In the genomic region with DNA sequence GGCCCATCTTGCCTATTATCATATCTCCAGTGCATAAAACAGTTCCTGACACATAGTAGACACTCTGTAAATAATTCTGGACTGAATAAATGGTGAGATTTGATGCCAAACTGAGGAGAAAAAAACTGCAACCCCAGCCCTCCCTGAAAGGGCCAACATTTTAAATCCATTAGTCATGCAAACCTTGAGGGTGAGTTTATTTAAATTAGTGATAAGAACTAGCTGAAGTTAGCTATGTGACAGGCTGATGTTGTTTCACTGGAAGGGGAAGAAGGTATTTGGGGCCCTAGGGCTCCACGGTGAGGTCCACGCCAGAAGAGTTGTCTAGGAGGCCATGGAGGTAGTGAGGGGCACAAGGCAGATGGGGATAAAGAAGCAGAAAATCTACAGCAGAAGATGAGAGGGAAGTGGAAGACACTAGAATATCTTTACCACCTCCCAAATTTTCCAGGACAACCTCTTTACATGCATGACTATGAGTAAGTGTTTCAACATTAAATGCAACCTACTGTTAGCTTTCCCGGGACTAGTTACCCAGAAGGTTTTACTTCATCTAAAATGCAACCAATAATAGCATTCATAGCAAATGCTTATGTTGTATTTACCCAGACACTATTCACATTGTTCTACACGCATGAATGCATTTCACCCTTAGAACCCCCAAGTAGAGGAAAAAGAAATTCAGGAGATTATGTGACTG, we compare ENCODE assay signal across 1 cellular context.
TF ChIP-seq lines count a peak whose summit lies in the region.

No MANE protein-coding gene starts in this region.

TF ChIP-seq in A549, 52 proteins besides CTCF, POLR2A, EP300 and RAD21 (continued from another document):
- TF ChIP-seq EHF (CRISPR knock-in tag; IDR thresholded peaks at IDR 0.05) (no peak), SMC3 (IDR thresholded peaks at IDR 0.05) (0 out of 3 replicates have a peak, but pooled peaks have one; percentile 10), ESRRA (IDR thresholded peaks at IDR 0.05; ENCODE audit: borderline replicate concordance, low read length) (no peak), CHD4 (IDR thresholded peaks at IDR 0.05; ENCODE audit: borderline replicate concordance) (no peak), SREBF2 (IDR thresholded peaks at IDR 0.05) (no peak), TP53 (CRISPR knock-in tag; IDR thresholded peaks at IDR 0.05) (no peak), EHMT2 (IDR thresholded peaks at IDR 0.05; ENCODE audit: low read depth) (no peak), MYC (IDR thresholded peaks at IDR 0.05; ENCODE audit: borderline replicate concordance, low read length) (no peak), KDM5A (IDR thresholded peaks at IDR 0.05) (no peak), GATA3 (IDR thresholded peaks at IDR 0.05; ENCODE audit: borderline replicate concordance) (peak; percentile 81), TFCP2L1 (CRISPR knock-in tag; IDR thresholded peaks at IDR 0.05) (no peak), JUN (IDR thresholded peaks at IDR 0.05) (peak; percentile 0 to 18; a peak in 1 of 5 replicates), HOXA7 (CRISPR knock-in tag; IDR thresholded peaks at IDR 0.05) (no peak), MAFK (IDR thresholded peaks at IDR 0.05; ENCODE audit: partially characterized antibody) (peak; percentile 75), HEYL (CRISPR knock-in tag; IDR thresholded peaks at IDR 0.05) (no peak), RFX5 (IDR thresholded peaks at IDR 0.05) (no peak), RCOR1 (IDR thresholded peaks at IDR 0.05; ENCODE audit: low read depth, low read length) (no peak), CEBPB (IDR thresholded peaks at IDR 0.05) (0 out of 4 replicates have a peak, but pooled peaks of 1 of the 2 experiments have one; percentile 32), NPAS2 (CRISPR knock-in tag; IDR thresholded peaks at IDR 0.05; ENCODE audit: borderline replicate concordance) (no peak), HDAC2 (IDR thresholded peaks at IDR 0.05) (no peak), NFE2L2 (conservative IDR thresholded peaks at IDR 0.05; ENCODE audit: low read length) (0 out of 2 replicates have a peak, but pooled peaks have one; percentile 12), ZNF302 (CRISPR knock-in tag; IDR thresholded peaks at IDR 0.05) (no peak), ZFP36 (IDR thresholded peaks at IDR 0.05; ENCODE audit: borderline replicate concordance, partially characterized antibody) (no peak), FOSB (CRISPR knock-in tag; IDR thresholded peaks at IDR 0.05) (no peak), NR3C1 (IDR thresholded peaks at IDR 0.05) (no peak), MAZ (IDR thresholded peaks at IDR 0.05; ENCODE audit: borderline replicate concordance, low read depth, low read length) (no peak), PHF8 (IDR thresholded peaks at IDR 0.05; ENCODE audit: borderline replicate concordance, low read depth) (no peak), RNF2 (IDR thresholded peaks at IDR 0.05; ENCODE audit: borderline replicate concordance, low read depth) (no peak), FOSL2 (IDR thresholded peaks at IDR 0.05) (peak; percentile 55), FOSL2 (CRISPR knock-in tag; IDR thresholded peaks at IDR 0.05) (peak; percentile 75), CHD2 (IDR thresholded peaks at IDR 0.05; ENCODE audit: low read length, partially characterized antibody) (no peak)
- TF ChIP-seq, protein P1, sequence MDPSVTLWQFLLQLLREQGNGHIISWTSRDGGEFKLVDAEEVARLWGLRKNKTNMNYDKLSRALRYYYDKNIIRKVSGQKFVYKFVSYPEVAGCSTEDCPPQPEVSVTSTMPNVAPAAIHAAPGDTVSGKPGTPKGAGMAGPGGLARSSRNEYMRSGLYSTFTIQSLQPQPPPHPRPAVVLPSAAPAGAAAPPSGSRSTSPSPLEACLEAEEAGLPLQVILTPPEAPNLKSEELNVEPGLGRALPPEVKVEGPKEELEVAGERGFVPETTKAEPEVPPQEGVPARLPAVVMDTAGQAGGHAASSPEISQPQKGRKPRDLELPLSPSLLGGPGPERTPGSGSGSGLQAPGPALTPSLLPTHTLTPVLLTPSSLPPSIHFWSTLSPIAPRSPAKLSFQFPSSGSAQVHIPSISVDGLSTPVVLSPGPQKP (IDR thresholded peaks at IDR 0.05; ENCODE audit: low read depth, low read length), result no peak
- TF ChIP-seq, protein P2, sequence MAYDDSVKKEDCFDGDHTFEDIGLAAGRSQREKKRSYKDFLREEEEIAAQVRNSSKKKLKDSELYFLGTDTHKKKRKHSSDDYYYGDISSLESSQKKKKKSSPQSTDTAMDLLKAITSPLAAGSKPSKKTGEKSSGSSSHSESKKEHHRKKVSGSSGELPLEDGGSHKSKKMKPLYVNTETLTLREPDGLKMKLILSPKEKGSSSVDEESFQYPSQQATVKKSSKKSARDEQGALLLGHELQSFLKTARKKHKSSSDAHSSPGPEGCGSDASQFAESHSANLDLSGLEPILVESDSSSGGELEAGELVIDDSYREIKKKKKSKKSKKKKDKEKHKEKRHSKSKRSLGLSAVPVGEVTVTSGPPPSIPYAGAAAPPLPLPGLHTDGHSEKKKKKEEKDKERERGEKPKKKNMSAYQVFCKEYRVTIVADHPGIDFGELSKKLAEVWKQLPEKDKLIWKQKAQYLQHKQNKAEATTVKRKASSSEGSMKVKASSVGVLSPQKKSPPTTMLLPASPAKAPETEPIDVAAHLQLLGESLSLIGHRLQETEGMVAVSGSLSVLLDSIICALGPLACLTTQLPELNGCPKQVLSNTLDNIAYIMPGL (CRISPR knock-in tag; IDR thresholded peaks at IDR 0.05; ENCODE audit: borderline replicate concordance), result no peak
- TF ChIP-seq, protein P3, sequence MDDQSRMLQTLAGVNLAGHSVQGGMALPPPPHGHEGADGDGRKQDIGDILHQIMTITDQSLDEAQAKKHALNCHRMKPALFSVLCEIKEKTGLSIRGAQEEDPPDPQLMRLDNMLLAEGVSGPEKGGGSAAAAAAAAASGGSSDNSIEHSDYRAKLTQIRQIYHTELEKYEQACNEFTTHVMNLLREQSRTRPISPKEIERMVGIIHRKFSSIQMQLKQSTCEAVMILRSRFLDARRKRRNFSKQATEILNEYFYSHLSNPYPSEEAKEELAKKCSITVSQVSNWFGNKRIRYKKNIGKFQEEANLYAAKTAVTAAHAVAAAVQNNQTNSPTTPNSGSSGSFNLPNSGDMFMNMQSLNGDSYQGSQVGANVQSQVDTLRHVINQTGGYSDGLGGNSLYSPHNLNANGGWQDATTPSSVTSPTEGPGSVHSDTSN (IDR thresholded peaks at IDR 0.05), result no peak
- TF ChIP-seq, protein P4, sequence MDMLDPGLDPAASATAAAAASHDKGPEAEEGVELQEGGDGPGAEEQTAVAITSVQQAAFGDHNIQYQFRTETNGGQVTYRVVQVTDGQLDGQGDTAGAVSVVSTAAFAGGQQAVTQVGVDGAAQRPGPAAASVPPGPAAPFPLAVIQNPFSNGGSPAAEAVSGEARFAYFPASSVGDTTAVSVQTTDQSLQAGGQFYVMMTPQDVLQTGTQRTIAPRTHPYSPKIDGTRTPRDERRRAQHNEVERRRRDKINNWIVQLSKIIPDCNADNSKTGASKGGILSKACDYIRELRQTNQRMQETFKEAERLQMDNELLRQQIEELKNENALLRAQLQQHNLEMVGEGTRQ (IDR thresholded peaks at IDR 0.05), result no peak
- TF ChIP-seq, protein P5, sequence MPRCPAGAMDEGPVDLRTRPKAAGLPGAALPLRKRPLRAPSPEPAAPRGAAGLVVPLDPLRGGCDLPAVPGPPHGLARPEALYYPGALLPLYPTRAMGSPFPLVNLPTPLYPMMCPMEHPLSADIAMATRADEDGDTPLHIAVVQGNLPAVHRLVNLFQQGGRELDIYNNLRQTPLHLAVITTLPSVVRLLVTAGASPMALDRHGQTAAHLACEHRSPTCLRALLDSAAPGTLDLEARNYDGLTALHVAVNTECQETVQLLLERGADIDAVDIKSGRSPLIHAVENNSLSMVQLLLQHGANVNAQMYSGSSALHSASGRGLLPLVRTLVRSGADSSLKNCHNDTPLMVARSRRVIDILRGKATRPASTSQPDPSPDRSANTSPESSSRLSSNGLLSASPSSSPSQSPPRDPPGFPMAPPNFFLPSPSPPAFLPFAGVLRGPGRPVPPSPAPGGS (IDR thresholded peaks at IDR 0.05), result no peak
- TF ChIP-seq, protein P6, sequence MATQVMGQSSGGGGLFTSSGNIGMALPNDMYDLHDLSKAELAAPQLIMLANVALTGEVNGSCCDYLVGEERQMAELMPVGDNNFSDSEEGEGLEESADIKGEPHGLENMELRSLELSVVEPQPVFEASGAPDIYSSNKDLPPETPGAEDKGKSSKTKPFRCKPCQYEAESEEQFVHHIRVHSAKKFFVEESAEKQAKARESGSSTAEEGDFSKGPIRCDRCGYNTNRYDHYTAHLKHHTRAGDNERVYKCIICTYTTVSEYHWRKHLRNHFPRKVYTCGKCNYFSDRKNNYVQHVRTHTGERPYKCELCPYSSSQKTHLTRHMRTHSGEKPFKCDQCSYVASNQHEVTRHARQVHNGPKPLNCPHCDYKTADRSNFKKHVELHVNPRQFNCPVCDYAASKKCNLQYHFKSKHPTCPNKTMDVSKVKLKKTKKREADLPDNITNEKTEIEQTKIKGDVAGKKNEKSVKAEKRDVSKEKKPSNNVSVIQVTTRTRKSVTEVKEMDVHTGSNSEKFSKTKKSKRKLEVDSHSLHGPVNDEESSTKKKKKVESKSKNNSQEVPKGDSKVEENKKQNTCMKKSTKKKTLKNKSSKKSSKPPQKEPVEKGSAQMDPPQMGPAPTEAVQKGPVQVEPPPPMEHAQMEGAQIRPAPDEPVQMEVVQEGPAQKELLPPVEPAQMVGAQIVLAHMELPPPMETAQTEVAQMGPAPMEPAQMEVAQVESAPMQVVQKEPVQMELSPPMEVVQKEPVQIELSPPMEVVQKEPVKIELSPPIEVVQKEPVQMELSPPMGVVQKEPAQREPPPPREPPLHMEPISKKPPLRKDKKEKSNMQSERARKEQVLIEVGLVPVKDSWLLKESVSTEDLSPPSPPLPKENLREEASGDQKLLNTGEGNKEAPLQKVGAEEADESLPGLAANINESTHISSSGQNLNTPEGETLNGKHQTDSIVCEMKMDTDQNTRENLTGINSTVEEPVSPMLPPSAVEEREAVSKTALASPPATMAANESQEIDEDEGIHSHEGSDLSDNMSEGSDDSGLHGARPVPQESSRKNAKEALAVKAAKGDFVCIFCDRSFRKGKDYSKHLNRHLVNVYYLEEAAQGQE (IDR thresholded peaks at IDR 0.05), result no peak
- TF ChIP-seq, protein P7, sequence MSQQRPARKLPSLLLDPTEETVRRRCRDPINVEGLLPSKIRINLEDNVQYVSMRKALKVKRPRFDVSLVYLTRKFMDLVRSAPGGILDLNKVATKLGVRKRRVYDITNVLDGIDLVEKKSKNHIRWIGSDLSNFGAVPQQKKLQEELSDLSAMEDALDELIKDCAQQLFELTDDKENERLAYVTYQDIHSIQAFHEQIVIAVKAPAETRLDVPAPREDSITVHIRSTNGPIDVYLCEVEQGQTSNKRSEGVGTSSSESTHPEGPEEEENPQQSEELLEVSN (IDR thresholded peaks at IDR 0.05; ENCODE audit: borderline replicate concordance, low read depth), result no peak
